Comparison of ENCODE assay signal across 9 cellular contexts in genomic region chr11:70471254-70471653, GRCh38.
DNase-seq lines count a peak whose midpoint lies in the region; ATAC-seq, FAIRE-seq and TF ChIP-seq lines count a peak whose summit lies in the region.
"Had no signal": no experiment of that assay in that cellular context is flagged by ENCODE, and none has a peak within 500 bp of the region (broad histone marks: within the 10 kb centered on the region; RNA-seq: fewer than 3 reads in every experiment).

No MANE protein-coding gene starts in this region.

- WGBS in A549 (ENCODE audit: missing lambda C conversion rate): 42% methylated on average over 7 of the region's 7 CpGs

- no peaks in the 10 kb centered on the region for H3K4me1 ChIP-seq in A549

- CTCF ChIA-PET in A549 (lab: Yijun Ruan, JAX): interaction anchor here (0.6 to 3.2 kb wide), 8 partner anchors 9 to 1109 kb away, joined by 3 to 10 read pairs (median 4); no protein-coding TSS in a partner anchor

- DNase-seq in A549 (ENCODE audit: low read depth in 1 of 2, low spot score in 1 of 2) (peak; percentile 51 to 78), GM12864 (ENCODE audit: low read depth) (no peak), NAMALWA (ENCODE audit: low spot score) (peak; percentile 25), choroid plexus epithelial cell (ENCODE audit: low read depth) (peak; percentile 39), NCI-H2171 treated with DMSO at 0.1 percent for 48 hours (lab: John Stamatoyannopoulos, UW) (no peak)
- DNase-seq: activated CD8-positive, alpha-beta memory T cell treated with anti-CD3 and anti-CD28 coated beads, Interleukin-2, amount 10 ng/mL, durations not matched to agents 7 days and 5 days had no signal

- TF ChIP-seq RAD21 in A549 (conservative IDR thresholded peaks at IDR 0.05 in 1 of 2, IDR thresholded peaks at IDR 0.05 in 1 of 2): peak; percentile 41 to 62; a peak in 3 of 5 replicates

- POLR2A ChIA-PET in A549 (lab: Yijun Ruan, JAX): no interaction called here

- no peak for FAIRE-seq in A549 (lab: Jason Lieb, UNC)

- TF ChIP-seq POLR2A in A549 (IDR thresholded peaks at IDR 0.05; ENCODE audit: low read length): no peak

- TF ChIP-seq EP300 in A549 (IDR thresholded peaks at IDR 0.05): no peak

- H3K4me3 ChIP-seq in A549: no peak overlapping the region
- H3K4me3 ChIP-seq in GM12864 (ENCODE audit: low read depth, low read length): no peak overlapping the region
- no peak overlapping the region for H3K4me3 ChIP-seq in choroid plexus epithelial cell (ENCODE audit: low read depth, low read length)

- no peak overlapping the region for H3K4me2 ChIP-seq in A549

- H3K9me3 ChIP-seq in A549: no peaks in the 10 kb centered on the region

- H3K27ac ChIP-seq in A549: no peak overlapping the region

- ATAC-seq in A549 (peak; percentile 48 to 80; a peak in 4 of 6 replicates), GM18907 (IDR thresholded peaks at IDR 0.05; ENCODE audit: unreplicated experiment) (no peak), GM19328 (IDR thresholded peaks at IDR 0.05; ENCODE audit: unreplicated experiment) (no peak), HG03460 (IDR thresholded peaks at IDR 0.05; ENCODE audit: unreplicated experiment) (no peak)
- ATAC-seq: activated CD8-positive, alpha-beta memory T cell treated with anti-CD3 and anti-CD28 coated beads, Interleukin-2, amount 10 ng/mL, durations not matched to agents 7 days and 5 days had no signal

- TF ChIP-seq CTCF in A549 (IDR thresholded peaks at IDR 0.05) (peak; percentile 28; the same call in 2 of the 3 replicates), GM12864 (IDR thresholded peaks at IDR 0.05; ENCODE audit: low read depth, low read length, missing control alignments) (peak; percentile 62), choroid plexus epithelial cell (conservative IDR thresholded peaks at IDR 0.05; ENCODE audit: low read depth, low read length) (peak; percentile 43)

TF ChIP-seq in A549, 52 proteins besides CTCF, POLR2A, EP300 and RAD21:
- TF ChIP-seq PBX3 (IDR thresholded peaks at IDR 0.05) (no peak), MYC (IDR thresholded peaks at IDR 0.05; ENCODE audit: borderline replicate concordance, low read length) (no peak), SMC3 (IDR thresholded peaks at IDR 0.05) (no peak), ELK1 (IDR thresholded peaks at IDR 0.05; ENCODE audit: low read depth, low read length) (no peak), KDM1A (IDR thresholded peaks at IDR 0.05; ENCODE audit: low read depth) (no peak), FOSB (CRISPR knock-in tag; IDR thresholded peaks at IDR 0.05) (no peak), ZFP36 (IDR thresholded peaks at IDR 0.05; ENCODE audit: borderline replicate concordance, partially characterized antibody) (no peak), CHD4 (IDR thresholded peaks at IDR 0.05; ENCODE audit: borderline replicate concordance) (no peak), CEBPB (IDR thresholded peaks at IDR 0.05) (no peak), TFCP2L1 (CRISPR knock-in tag; IDR thresholded peaks at IDR 0.05) (no peak), CBX2 (IDR thresholded peaks at IDR 0.05; ENCODE audit: borderline replicate concordance, low read depth) (no peak), EHMT2 (IDR thresholded peaks at IDR 0.05; ENCODE audit: low read depth) (no peak)
- TF ChIP-seq, protein P1, sequence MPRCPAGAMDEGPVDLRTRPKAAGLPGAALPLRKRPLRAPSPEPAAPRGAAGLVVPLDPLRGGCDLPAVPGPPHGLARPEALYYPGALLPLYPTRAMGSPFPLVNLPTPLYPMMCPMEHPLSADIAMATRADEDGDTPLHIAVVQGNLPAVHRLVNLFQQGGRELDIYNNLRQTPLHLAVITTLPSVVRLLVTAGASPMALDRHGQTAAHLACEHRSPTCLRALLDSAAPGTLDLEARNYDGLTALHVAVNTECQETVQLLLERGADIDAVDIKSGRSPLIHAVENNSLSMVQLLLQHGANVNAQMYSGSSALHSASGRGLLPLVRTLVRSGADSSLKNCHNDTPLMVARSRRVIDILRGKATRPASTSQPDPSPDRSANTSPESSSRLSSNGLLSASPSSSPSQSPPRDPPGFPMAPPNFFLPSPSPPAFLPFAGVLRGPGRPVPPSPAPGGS (IDR thresholded peaks at IDR 0.05): no peak

Comparison
In these comparisons a context has a peak if more than half of its experiments do, and no peak if none do; other contexts are left out.
1. ATAC-seq: peak in A549 (2 of 2); none in GM18907 (single experiment), GM19328 (single experiment) and HG03460 (single experiment).
2. DNase-seq: peak in A549 (2 of 2), NAMALWA (single experiment) and choroid plexus epithelial cell (single experiment); none in GM12864 (single experiment) and NCI-H2171 treated with DMSO at 0.1 percent for 48 hours (single experiment).
3. Peak in every context shown above with its lines, with median percentiles within 50 percentile points of each other: CTCF ChIP-seq.